In genomic region chr17:63985387-63986140, GRCh38 we compare ENCODE assay signal across 9 cellular contexts. TPM values are rescaled to one million over a fixed set of nuclear protein-coding genes. Genes with fewer than 3 reads are reported as not detected.
A peak's percentile ranks its signal among the peaks of the same experiment; 100 is the strongest.
DNase-seq lines count a peak whose midpoint lies in the region; ATAC-seq and TF ChIP-seq lines count a peak whose summit lies in the region.
"Had no signal": no experiment of that assay in that cellular context is flagged by ENCODE, and none has a peak within 500 bp of the region (broad histone marks: within the 10 kb centered on the region; RNA-seq: fewer than 3 reads in every experiment).

No MANE protein-coding gene starts in this region.

- no peak overlapping the region for H3K9ac ChIP-seq in fibroblast of lung (ENCODE audit: insufficient read depth, low read length)

- H3K27ac Mint-ChIP-seq in T-cell, result peak overlapping the region; percentile 71 to 86
- peak overlapping the region; percentile 62 for H3K27ac Mint-ChIP-seq in stimulated activated naive B cell treated with anti-CD40 and anti-IgM and Interleukin-4, amounts not matched to agents 10 μg/mL and 1 μg/mL and 100 μg/mL, for 72 hours

- peaks cover 3% of the 10 kb centered on the region for H3K4me1 ChIP-seq in fibroblast of lung (ENCODE audit: control insufficient read depth, extremely low read depth, insufficient read depth, low read length)

- H3K36me3 ChIP-seq in fibroblast of lung (ENCODE audit: control insufficient read depth, insufficient read depth, low read length), result no peaks in the 10 kb centered on the region

- H3K27me3 ChIP-seq in fibroblast of lung (ENCODE audit: control insufficient read depth, insufficient read depth, low read length), result peaks cover under 1% of the 10 kb centered on the region

- no peak for DNase-seq in GM12865 (ENCODE audit: low read depth)
- DNase-seq in T-cell, result no peak
- no peak for DNase-seq in fibroblast of lung (ENCODE audit: low read depth in 2 of 2)
- DNase-seq in stimulated activated naive B cell treated with anti-CD40 and anti-IgM and Interleukin-4, amounts not matched to agents 10 μg/mL and 1 μg/mL and 100 μg/mL, for 72 hours, result no peak
- no peak for DNase-seq in activated CD4-positive, CD25-positive, alpha-beta regulatory T cell treated with anti-CD3 and anti-CD28 coated beads, Interleukin-2, amount 50 U/mL, for 72 hours
- no peak for DNase-seq in NCI-H187 treated with DMSO at 0.1 percent for 48 hours (lab: John Stamatoyannopoulos, UW)
- DNase-seq: retina had no signal

- no peak overlapping the region for H3K27ac ChIP-seq in fibroblast of lung (ENCODE audit: insufficient read depth, low read length)

- peak; percentile 8 for TF ChIP-seq CTCF in GM12865 (IDR thresholded peaks at IDR 0.05; ENCODE audit: insufficient read depth, low read depth, low read length, missing control alignments)
- no peak for TF ChIP-seq CTCF in fibroblast of lung (conservative IDR thresholded peaks at IDR 0.05 in 1 of 2, IDR thresholded peaks at IDR 0.05 in 1 of 2; ENCODE audit: low read depth in 1 of 2, low read length in 2 of 2)

- H3K36me3 Mint-ChIP-seq in T-cell, result no peaks in the 10 kb centered on the region
- peaks cover 4 to 9% of the 10 kb centered on the region in 2 donors for H3K36me3 Mint-ChIP-seq in stimulated activated naive B cell treated with anti-CD40 and anti-IgM and Interleukin-4, amounts not matched to agents 10 μg/mL and 1 μg/mL and 100 μg/mL, for 72 hours

- no peak overlapping the region for H2AFZ ChIP-seq in fibroblast of lung (ENCODE audit: low read length)

- H3K4me3 ChIP-seq in GM12865 (ENCODE audit: low read depth, low read length) (no peak overlapping the region), fibroblast of lung (replicated peaks in 1 of 4; ENCODE audit: control extremely low read depth in 1 of 4, insufficient read depth in 1 of 4, low read depth in 3 of 4, low read length in 4 of 4) (no peak overlapping the region)

- H3K9me3 Mint-ChIP-seq in T-cell, result peaks cover 4 to 12% (median 4%) of the 10 kb centered on the region in 3 donors
- peaks cover 8 to 9% of the 10 kb centered on the region in 2 donors for H3K9me3 Mint-ChIP-seq in stimulated activated naive B cell treated with anti-CD40 and anti-IgM and Interleukin-4, amounts not matched to agents 10 μg/mL and 1 μg/mL and 100 μg/mL, for 72 hours

- ATAC-seq in T-cell (replicated peaks in 1 of 4), result peak; percentile 8 to 37 (median 12)
- ATAC-seq in stimulated activated naive B cell treated with anti-CD40 and anti-IgM and Interleukin-4, amounts not matched to agents 10 μg/mL and 1 μg/mL and 100 μg/mL, for 72 hours (replicated peaks), result peak; percentile 10 to 31
- ATAC-seq in GM21528 (IDR thresholded peaks at IDR 0.05; ENCODE audit: low FRiP score, unreplicated experiment), result no peak

- H3K4me2 ChIP-seq in fibroblast of lung (ENCODE audit: extremely low read depth, insufficient read depth, low read length), result peak overlapping the region; percentile 48

- H3K79me2 ChIP-seq in fibroblast of lung (ENCODE audit: control insufficient read depth, insufficient read depth, low read length), result no peaks in the 10 kb centered on the region

- H3K4me1 Mint-ChIP-seq in T-cell, result peaks cover 25 to 34% (median 26%) of the 10 kb centered on the region in 3 donors
- peaks cover 31 to 44% of the 10 kb centered on the region in 2 donors for H3K4me1 Mint-ChIP-seq in stimulated activated naive B cell treated with anti-CD40 and anti-IgM and Interleukin-4, amounts not matched to agents 10 μg/mL and 1 μg/mL and 100 μg/mL, for 72 hours

- no peak overlapping the region for H3K4me3 Mint-ChIP-seq in T-cell
- no peak overlapping the region for H3K4me3 Mint-ChIP-seq in stimulated activated naive B cell treated with anti-CD40 and anti-IgM and Interleukin-4, amounts not matched to agents 10 μg/mL and 1 μg/mL and 100 μg/mL, for 72 hours

- H3K9me3 ChIP-seq in fibroblast of lung (ENCODE audit: control insufficient read depth, insufficient read depth, low read depth, low read length), result no peaks in the 10 kb centered on the region

- POLR2A ChIA-PET in T-cell (lab: Charles Lee), result interaction anchor here (0.6 kb wide), 3 partner anchors 19 to 159 kb away, joined by 4 to 7 read pairs (median 6); no protein-coding TSS in a partner anchor

- no peaks in the 10 kb centered on the region for H4K20me1 ChIP-seq in fibroblast of lung (ENCODE audit: control insufficient read depth, extremely low read depth, insufficient read depth, low read length)

- CTCF ChIA-PET in T-cell (lab: Charles Lee), result interaction anchor here in 1 of 2 donors (0.6 to 1.8 kb wide), 3 partner anchors 18 to 66 kb away, joined by 4 to 13 read pairs (median 6); no protein-coding TSS in a partner anchor

- H3K27me3 Mint-ChIP-seq in T-cell, result no peaks in the 10 kb centered on the region
- H3K27me3 Mint-ChIP-seq in stimulated activated naive B cell treated with anti-CD40 and anti-IgM and Interleukin-4, amounts not matched to agents 10 μg/mL and 1 μg/mL and 100 μg/mL, for 72 hours, result no peaks in the 10 kb centered on the region

RNA-seq across cellular contexts. Expression of gene PRR29, which starts 12.6 kb away (rescaled TPM):
- 1 to 10 TPM in 3 of 5 donors, under 1 TPM in 2; 0.50 to 1.9 (median 1.1) TPM for total RNA-seq in T-cell
- total RNA-seq in fibroblast of lung, result 0.17 and 0.26 TPM in 2 replicates
- 0.02 and 0.19 TPM in 2 replicates for polyA plus RNA-seq in fibroblast of lung
- polyA plus RNA-seq in fibroblast of lung (2012), result 0.12 and 0.22 TPM in 2 replicates
- not detected in 2 replicates for polyA minus RNA-seq in fibroblast of lung (ENCODE audit: low replicate concordance)
- total RNA-seq: LHCN-M2 had no signal

RNA-seq across cellular contexts. Expression of gene SCN4A, which starts 12.8 kb away (rescaled TPM):
- under 1 TPM in 3 of 5 donors, not detected in 2; 0.13 to 0.18 (median 0.13) TPM for total RNA-seq in T-cell
- under 0.01 and 0.83 TPM in 2 replicates for total RNA-seq in fibroblast of lung
- polyA plus RNA-seq in fibroblast of lung, result not detected in 2 replicates
- polyA plus RNA-seq in fibroblast of lung (2012), result not detected in 2 replicates
- not detected in 2 replicates for polyA minus RNA-seq in fibroblast of lung (ENCODE audit: low replicate concordance)

RNA-seq across cellular contexts. Expression of gene ICAM2, which starts 34.9 kb away (rescaled TPM):
- 100 to 1,000 TPM in 3 of 5 donors, 10 to 100 TPM in 2; 69.6 to 132 (median 116) TPM for total RNA-seq in T-cell
- 2.6 and 3.5 TPM in 2 replicates for total RNA-seq in fibroblast of lung
- 0.45 and 1.1 TPM in 2 replicates for polyA plus RNA-seq in fibroblast of lung
- 0.56 and 0.96 TPM in 2 replicates for polyA plus RNA-seq in fibroblast of lung (2012)
- 0.56 and 4.3 TPM in 2 replicates for polyA minus RNA-seq in fibroblast of lung (ENCODE audit: low replicate concordance)

RNA-seq across cellular contexts. Expression of gene CD79B, which starts 53.4 kb away (rescaled TPM):
- total RNA-seq in T-cell, result 10 to 100 TPM; 13.4 to 53.1 (median 27.7) TPM
- 0.17 and 0.26 TPM in 2 replicates for total RNA-seq in fibroblast of lung
- polyA plus RNA-seq in fibroblast of lung, result 0.72 TPM in 1 of 2 replicates, not detected in the other
- polyA plus RNA-seq in fibroblast of lung (2012), result 0.36 TPM in 1 of 2 replicates, not detected in the other
- not detected in 2 replicates for polyA minus RNA-seq in fibroblast of lung (ENCODE audit: low replicate concordance)
- total RNA-seq: LHCN-M2 had no signal

Comparison
In these comparisons a context has a peak if more than half of its experiments do, and no peak if none do; other contexts are left out.
1. RNA of gene ICAM2, which starts 34.9 kb away (total RNA-seq): 69.6 to 132 TPM in T-cell; 2.6 to 3.5 TPM in fibroblast of lung; every median in the first group is over 10 times any median in the second.